Comparison of ENCODE assay signal across 3 cellular contexts in genomic region chr1:149925751-149926150, GRCh38.
TF ChIP-seq lines count a peak whose summit lies in the region.

No MANE protein-coding gene starts in this region.

TF ChIP-seq in SK-N-SH, 30 proteins besides CTCF, POLR2A, EP300 and RAD21:
- no peak for TF ChIP-seq GATA2 (CRISPR knock-in tag; IDR thresholded peaks at IDR 0.05)
- TF ChIP-seq RFX5 (IDR thresholded peaks at IDR 0.05; ENCODE audit: low read length), result no peak

TF ChIP-seq in SK-N-SH treated with all-trans-retinoic acid at 6 μM for 48 hours, 23 proteins besides CTCF, POLR2A, EP300 and RAD21:
- no peak for TF ChIP-seq GLIS3 (CRISPR knock-in tag; IDR thresholded peaks at IDR 0.05)
- TF ChIP-seq ZNF565 (CRISPR knock-in tag; conservative IDR thresholded peaks at IDR 0.05; ENCODE audit: low read depth), result no peak
- TF ChIP-seq ARNTL (CRISPR knock-in tag; IDR thresholded peaks at IDR 0.05; ENCODE audit: borderline replicate concordance, low read depth), result no peak
- no peak for TF ChIP-seq TCF4 (CRISPR knock-in tag; IDR thresholded peaks at IDR 0.05; ENCODE audit: borderline replicate concordance)
- TF ChIP-seq SNAI2 (CRISPR knock-in tag; IDR thresholded peaks at IDR 0.05), result no peak
- no peak for TF ChIP-seq RARB (CRISPR knock-in tag; IDR thresholded peaks at IDR 0.05)
- TF ChIP-seq ZNF8 (CRISPR knock-in tag; IDR thresholded peaks at IDR 0.05), result no peak
- no peak for TF ChIP-seq PPARA (CRISPR knock-in tag; IDR thresholded peaks at IDR 0.05; ENCODE audit: borderline replicate concordance)
- no peak for TF ChIP-seq TOX (CRISPR knock-in tag; IDR thresholded peaks at IDR 0.05; ENCODE audit: borderline replicate concordance)
- TF ChIP-seq, protein P1, sequence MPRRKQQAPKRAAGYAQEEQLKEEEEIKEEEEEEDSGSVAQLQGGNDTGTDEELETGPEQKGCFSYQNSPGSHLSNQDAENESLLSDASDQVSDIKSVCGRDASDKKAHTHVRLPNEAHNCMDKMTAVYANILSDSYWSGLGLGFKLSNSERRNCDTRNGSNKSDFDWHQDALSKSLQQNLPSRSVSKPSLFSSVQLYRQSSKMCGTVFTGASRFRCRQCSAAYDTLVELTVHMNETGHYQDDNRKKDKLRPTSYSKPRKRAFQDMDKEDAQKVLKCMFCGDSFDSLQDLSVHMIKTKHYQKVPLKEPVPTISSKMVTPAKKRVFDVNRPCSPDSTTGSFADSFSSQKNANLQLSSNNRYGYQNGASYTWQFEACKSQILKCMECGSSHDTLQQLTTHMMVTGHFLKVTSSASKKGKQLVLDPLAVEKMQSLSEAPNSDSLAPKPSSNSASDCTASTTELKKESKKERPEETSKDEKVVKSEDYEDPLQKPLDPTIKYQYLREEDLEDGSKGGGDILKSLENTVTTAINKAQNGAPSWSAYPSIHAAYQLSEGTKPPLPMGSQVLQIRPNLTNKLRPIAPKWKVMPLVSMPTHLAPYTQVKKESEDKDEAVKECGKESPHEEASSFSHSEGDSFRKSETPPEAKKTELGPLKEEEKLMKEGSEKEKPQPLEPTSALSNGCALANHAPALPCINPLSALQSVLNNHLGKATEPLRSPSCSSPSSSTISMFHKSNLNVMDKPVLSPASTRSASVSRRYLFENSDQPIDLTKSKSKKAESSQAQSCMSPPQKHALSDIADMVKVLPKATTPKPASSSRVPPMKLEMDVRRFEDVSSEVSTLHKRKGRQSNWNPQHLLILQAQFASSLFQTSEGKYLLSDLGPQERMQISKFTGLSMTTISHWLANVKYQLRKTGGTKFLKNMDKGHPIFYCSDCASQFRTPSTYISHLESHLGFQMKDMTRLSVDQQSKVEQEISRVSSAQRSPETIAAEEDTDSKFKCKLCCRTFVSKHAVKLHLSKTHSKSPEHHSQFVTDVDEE (CRISPR knock-in tag; IDR thresholded peaks at IDR 0.05), result no peak
- no peak for TF ChIP-seq CSDC2 (CRISPR knock-in tag; IDR thresholded peaks at IDR 0.05)
- no peak for TF ChIP-seq ISL1 (CRISPR knock-in tag; IDR thresholded peaks at IDR 0.05)
- TF ChIP-seq ZFP3 (CRISPR knock-in tag; IDR thresholded peaks at IDR 0.05), result no peak

TF ChIP-seq in K562, 482 proteins besides CTCF, POLR2A, EP300 and RAD21:
- TF ChIP-seq TCF7L2 (IDR thresholded peaks at IDR 0.05; ENCODE audit: low read depth, low read length) (no peak), RBFOX2 (IDR thresholded peaks at IDR 0.05; ENCODE audit: low read depth, low read length) (peak; percentile 34; the same call in 1 of the 2 replicates), NCOA6 (IDR thresholded peaks at IDR 0.05) (no peak), ZNF274 (IDR thresholded peaks at IDR 0.05; ENCODE audit: borderline replicate concordance, low read depth, low read length) (no peak), HIVEP1 (CRISPR knock-in tag; IDR thresholded peaks at IDR 0.05) (no peak)
